In genomic region chr1:26861286-26861701, GRCh38 we compare ENCODE assay signal across 15 cellular contexts. TPM values are rescaled to one million over a fixed set of nuclear protein-coding genes. Genes with fewer than 3 reads are reported as not detected.
DNase-seq lines count a peak whose midpoint lies in the region; TF ChIP-seq lines count a peak whose summit lies in the region.
"Had no signal": no experiment of that assay in that cellular context is flagged by ENCODE, and none has a peak within 500 bp of the region (broad histone marks: within the 10 kb centered on the region; RNA-seq: fewer than 3 reads in every experiment).

No MANE protein-coding gene starts in this region.

- no peak overlapping the region for H3K4me3 ChIP-seq in fibroblast of lung (replicated peaks in 1 of 4; ENCODE audit: control extremely low read depth in 1 of 4, insufficient read depth in 1 of 4, low read depth in 3 of 4, low read length in 4 of 4)
- H3K4me3 ChIP-seq: BLaER1 treated with 17β-estradiol and CSF1 and Interleukin-3, amounts not matched to agents 10 nM and 100 nM had no signal

- H3K27me3 ChIP-seq in fibroblast of lung (ENCODE audit: control insufficient read depth, insufficient read depth, low read length): no peaks in the 10 kb centered on the region
- H3K27me3 ChIP-seq: BLaER1 treated with 17β-estradiol and CSF1 and Interleukin-3, amounts not matched to agents 10 nM and 100 nM had no signal

- DNase-seq in NCI-H82 (lab: John Stamatoyannopoulos, UW): peak; percentile 32
- no peak for DNase-seq in NCI-H82 treated with DMSO at 0.1 percent for 48 hours (lab: John Stamatoyannopoulos, UW; ENCODE audit: unreplicated experiment)
- DNase-seq in SK-MEL-5 (ENCODE audit: low read depth, low spot score): peak; percentile 37
- DNase-seq in fibroblast of lung (ENCODE audit: low read depth in 2 of 2): peak; percentile 14 to 28
- DNase-seq in type B pancreatic cell (ENCODE audit: extremely low spot score, unreplicated experiment): no peak
- no peak for DNase-seq in H4 (ENCODE audit: low spot score)
- no peak for DNase-seq in NCI-H2029 treated with DMSO at 0.1 percent for 48 hours (lab: John Stamatoyannopoulos, UW)
- no peak for DNase-seq in effector CD4-positive, alpha-beta T cell
- DNase-seq: erythroblast, GOT3, NCI-H526 had no signal

- no peaks in the 10 kb centered on the region for H3K79me2 ChIP-seq in fibroblast of lung (ENCODE audit: control insufficient read depth, insufficient read depth, low read length)

- H3K27ac Mint-ChIP-seq in type B pancreatic cell: peak overlapping the region; percentile 90
- H3K27ac Mint-ChIP-seq: activated naive CD8-positive, alpha-beta T cell had no signal

- H3K36me3 ChIP-seq in fibroblast of lung (ENCODE audit: control insufficient read depth, insufficient read depth, low read length): no peaks in the 10 kb centered on the region

- H2AFZ ChIP-seq in fibroblast of lung (ENCODE audit: low read length): no peak overlapping the region

- H3K27me3 Mint-ChIP-seq in type B pancreatic cell: no peaks in the 10 kb centered on the region
- H3K27me3 Mint-ChIP-seq: activated naive CD8-positive, alpha-beta T cell had no signal

- H3K9ac ChIP-seq in fibroblast of lung (ENCODE audit: insufficient read depth, low read length): no peak overlapping the region

- peaks cover 27% of the 10 kb centered on the region for H3K4me1 Mint-ChIP-seq in type B pancreatic cell (ENCODE audit: unreplicated experiment)

- H3K36me3 Mint-ChIP-seq in type B pancreatic cell: peaks cover 5% of the 10 kb centered on the region
- H3K36me3 Mint-ChIP-seq: activated naive CD8-positive, alpha-beta T cell had no signal

- peak overlapping the region; percentile 66 for H3K4me3 Mint-ChIP-seq in type B pancreatic cell

- no peak overlapping the region for H3K4me2 ChIP-seq in fibroblast of lung (ENCODE audit: extremely low read depth, insufficient read depth, low read length)
- H3K4me2 ChIP-seq: BLaER1 treated with 17β-estradiol and CSF1 and Interleukin-3, amounts not matched to agents 10 nM and 100 nM had no signal

- in situ Hi-C loops in SK-MEL-5 (cut with HindIII; ENCODE audit: low pct_unique_long_range_greater_than_20kb, low sequenced_read_pairs): no loop called here

- H3K9me3 Mint-ChIP-seq in type B pancreatic cell: no peaks in the 10 kb centered on the region

- no peaks in the 10 kb centered on the region for H3K9me3 ChIP-seq in fibroblast of lung (ENCODE audit: control insufficient read depth, insufficient read depth, low read depth, low read length)
- H3K9me3 ChIP-seq: BLaER1 treated with 17β-estradiol and CSF1 and Interleukin-3, amounts not matched to agents 10 nM and 100 nM had no signal

- H4K20me1 ChIP-seq in fibroblast of lung (ENCODE audit: control insufficient read depth, extremely low read depth, insufficient read depth, low read length): no peaks in the 10 kb centered on the region

- H3K4me1 ChIP-seq in fibroblast of lung (ENCODE audit: control insufficient read depth, extremely low read depth, insufficient read depth, low read length): peaks cover 7% of the 10 kb centered on the region

- TF ChIP-seq CTCF in fibroblast of lung (conservative IDR thresholded peaks at IDR 0.05 in 1 of 2, IDR thresholded peaks at IDR 0.05 in 1 of 2; ENCODE audit: low read depth in 1 of 2, low read length in 2 of 2) (peak; percentile 26 to 27), type B pancreatic cell (conservative IDR thresholded peaks at IDR 0.05) (peak; percentile 39)

- H3K27ac ChIP-seq in fibroblast of lung (ENCODE audit: insufficient read depth, low read length): no peak overlapping the region
- H3K27ac ChIP-seq: BLaER1 treated with 17β-estradiol and CSF1 and Interleukin-3, amounts not matched to agents 10 nM and 100 nM had no signal

RNA-seq across cellular contexts. Expression of gene SFN, which starts 1.7 kb away (rescaled TPM):
- total RNA-seq in SK-MEL-5 (2014; rRNA removed; shearing (Covaris generic)): 0.11 TPM in 1 of 2 replicates, not detected in the other
- polyA plus RNA-seq in SK-MEL-5 (2015; cell fraction: cytosol; rRNA removed): not detected in 2 replicates
- polyA plus RNA-seq in SK-MEL-5 (2015; cell fraction: nucleus; rRNA removed): not detected in 2 replicates
- total RNA-seq in fibroblast of lung (under 0.01 TPM in 1 of 2 replicates, not detected in the other), type B pancreatic cell (ENCODE audit: low replicate concordance) (27.7 and 86.8 TPM in 2 replicates)
- polyA plus RNA-seq in fibroblast of lung: 0.19 and 0.34 TPM in 2 replicates
- polyA plus RNA-seq in fibroblast of lung (2012): 0.16 and 0.55 TPM in 2 replicates
- 1.3 TPM in 1 of 2 replicates, not detected in the other for polyA minus RNA-seq in fibroblast of lung (ENCODE audit: low replicate concordance)
- total RNA-seq in H4 (2014; rRNA removed; shearing (Covaris generic)): 0.53 and 1.0 TPM in 2 replicates
- total RNA-seq: temporal lobe had no signal

RNA-seq across cellular contexts. Expression of gene GPN2, which starts 28.8 kb away (rescaled TPM):
- total RNA-seq in SK-MEL-5 (2014; rRNA removed; shearing (Covaris generic)): 29.1 and 30.3 TPM in 2 replicates
- 17.6 and 24.0 TPM in 2 replicates for polyA plus RNA-seq in SK-MEL-5 (2015; cell fraction: cytosol; rRNA removed)
- polyA plus RNA-seq in SK-MEL-5 (2015; cell fraction: nucleus; rRNA removed): 16.7 and 20.6 TPM in 2 replicates
- total RNA-seq in fibroblast of lung (9.0 and 12.2 TPM in 2 replicates), type B pancreatic cell (ENCODE audit: low replicate concordance) (28.7 and 35.1 TPM in 2 replicates)
- polyA plus RNA-seq in fibroblast of lung: 21.5 and 32.6 TPM in 2 replicates
- polyA plus RNA-seq in fibroblast of lung (2012): 22.0 and 35.1 TPM in 2 replicates
- 76.8 and 96.2 TPM in 2 replicates for polyA minus RNA-seq in fibroblast of lung (ENCODE audit: low replicate concordance)
- 13.0 and 14.2 TPM in 2 replicates for total RNA-seq in H4 (2014; rRNA removed; shearing (Covaris generic))

RNA-seq across cellular contexts. Expression of gene ZDHHC18, which starts 34.8 kb away (rescaled TPM):
- 9.5 and 11.0 TPM in 2 replicates for total RNA-seq in SK-MEL-5 (2014; rRNA removed; shearing (Covaris generic))
- 24.4 and 30.0 TPM in 2 replicates for polyA plus RNA-seq in SK-MEL-5 (2015; cell fraction: cytosol; rRNA removed)
- 40.4 and 42.5 TPM in 2 replicates for polyA plus RNA-seq in SK-MEL-5 (2015; cell fraction: nucleus; rRNA removed)
- total RNA-seq in fibroblast of lung: 4.6 and 6.3 TPM in 2 replicates
- 16.9 and 22.3 TPM in 2 replicates for polyA plus RNA-seq in fibroblast of lung
- 14.3 and 18.7 TPM in 2 replicates for polyA plus RNA-seq in fibroblast of lung (2012)
- polyA minus RNA-seq in fibroblast of lung (ENCODE audit: low replicate concordance): 56.9 and 116 TPM in 2 replicates
- total RNA-seq in type B pancreatic cell (ENCODE audit: low replicate concordance): 29.7 and 40.7 TPM in 2 replicates
- 13.8 and 15.9 TPM in 2 replicates for total RNA-seq in H4 (2014; rRNA removed; shearing (Covaris generic))

RNA-seq across cellular contexts. Expression of gene GPATCH3, which starts 39.0 kb away (rescaled TPM):
- 7.7 and 9.7 TPM in 2 replicates for total RNA-seq in SK-MEL-5 (2014; rRNA removed; shearing (Covaris generic))
- 13.4 and 15.3 TPM in 2 replicates for polyA plus RNA-seq in SK-MEL-5 (2015; cell fraction: cytosol; rRNA removed)
- polyA plus RNA-seq in SK-MEL-5 (2015; cell fraction: nucleus; rRNA removed): 28.0 and 30.4 TPM in 2 replicates
- 10.8 and 11.4 TPM in 2 replicates for total RNA-seq in fibroblast of lung
- polyA plus RNA-seq in fibroblast of lung: 4.9 and 5.1 TPM in 2 replicates
- polyA plus RNA-seq in fibroblast of lung (2012): 7.3 and 7.6 TPM in 2 replicates
- polyA minus RNA-seq in fibroblast of lung (ENCODE audit: low replicate concordance): 3.5 and 6.4 TPM in 2 replicates
- 19.2 and 23.7 TPM in 2 replicates for total RNA-seq in type B pancreatic cell (ENCODE audit: low replicate concordance)
- total RNA-seq in H4 (2014; rRNA removed; shearing (Covaris generic)): 5.1 and 15.9 TPM in 2 replicates

RNA-seq across cellular contexts. Expression of gene NR0B2, which starts 52.5 kb away (rescaled TPM):
- not detected in 2 replicates for total RNA-seq in SK-MEL-5 (2014; rRNA removed; shearing (Covaris generic))
- not detected in 2 replicates for polyA plus RNA-seq in SK-MEL-5 (2015; cell fraction: cytosol; rRNA removed)
- polyA plus RNA-seq in SK-MEL-5 (2015; cell fraction: nucleus; rRNA removed): not detected in 2 replicates
- total RNA-seq in fibroblast of lung (not detected in 2 replicates), type B pancreatic cell (ENCODE audit: low replicate concordance) (6.8 and 7.2 TPM in 2 replicates)
- not detected in 2 replicates for polyA plus RNA-seq in fibroblast of lung
- polyA plus RNA-seq in fibroblast of lung (2012): not detected in 2 replicates
- not detected in 2 replicates for polyA minus RNA-seq in fibroblast of lung (ENCODE audit: low replicate concordance)
- not detected in 2 replicates for total RNA-seq in H4 (2014; rRNA removed; shearing (Covaris generic))
- total RNA-seq: mononuclear cell, temporal lobe had no signal

Comparison
In these comparisons a context has a peak if more than half of its experiments do, and no peak if none do; other contexts are left out.
1. DNase-seq: peak in NCI-H82 (single experiment), SK-MEL-5 (single experiment) and fibroblast of lung (2 of 2); none in NCI-H82 treated with DMSO at 0.1 percent for 48 hours (single experiment), type B pancreatic cell (single experiment), H4 (single experiment), NCI-H2029 treated with DMSO at 0.1 percent for 48 hours (single experiment) and effector CD4-positive, alpha-beta T cell (single experiment).
2. RNA of gene SFN, which starts 1.7 kb away (total RNA-seq): 27.7 to 86.8 TPM in type B pancreatic cell; 0.53 to 1.0 TPM in H4, 0.11 TPM in SK-MEL-5 and under 0.01 TPM in fibroblast of lung; every median in the first group is over 10 times any median in the second.